37 cellular contexts compared by ENCODE assay signal in the genomic region with DNA sequence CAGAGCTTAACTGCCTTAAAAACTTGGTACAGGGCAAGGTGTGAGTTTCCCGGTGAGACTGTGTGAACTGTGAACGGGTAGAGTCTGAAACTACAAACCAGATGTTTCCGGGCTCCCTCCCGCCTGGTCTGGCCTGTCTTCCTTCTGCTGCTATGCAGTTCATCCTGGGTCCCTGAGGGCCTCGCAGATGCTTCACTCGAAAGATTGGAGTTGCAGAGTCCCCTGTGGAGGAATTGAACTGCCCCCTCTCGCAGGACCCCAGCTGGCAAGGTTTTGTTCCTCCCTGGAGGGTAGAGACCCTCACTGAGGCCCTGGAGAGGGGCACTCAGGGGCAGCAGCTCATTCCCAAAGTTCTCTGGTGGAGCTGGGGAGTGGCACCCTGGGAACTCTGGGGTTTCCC. TPM values are rescaled to one million over a fixed set of nuclear protein-coding genes. Genes with fewer than 3 reads are reported as not detected.
"Had no signal": no experiment of that assay in that cellular context is flagged by ENCODE, and none has a peak within 500 bp of the region (broad histone marks: within the 10 kb centered on the region; RNA-seq: fewer than 3 reads in every experiment).

No MANE protein-coding gene starts in this region.

- H3K4me3 Mint-ChIP-seq: activated naive CD4-positive, alpha-beta T cell treated with anti-CD3 and anti-CD28 coated beads, Interleukin-2, amount 10 ng/mL, durations not matched to agents 7 days and 5 days; activated naive CD8-positive, alpha-beta T cell treated with anti-CD3 and anti-CD28 coated beads, Interleukin-2, amount 10 ng/mL, durations not matched to agents 7 days and 5 days; activated T-cell treated with anti-CD3 and anti-CD28 coated beads, Interleukin-2, amount 50 U/mL, for 24 hours; brain; endodermal cell; nephron progenitor cell; stimulated activated naive B cell treated with anti-CD40 and anti-IgM and Interleukin-4, amounts not matched to agents 10 μg/mL and 1 μg/mL and 100 μg/mL, for 72 hours; T-helper 17 cell had no signal

- H3K9me3 ChIP-seq: ascending aorta, lower lobe of right lung, mucosa of descending colon, pancreas, psoas muscle, stomach, suprapubic skin, tibial artery had no signal

- H3K36me3 ChIP-seq: ascending aorta, cardiac muscle cell, lower lobe of right lung, pancreas, stomach, suprapubic skin, tibial artery, WERI-Rb-1 had no signal

- H3K4me3 ChIP-seq: ascending aorta, cardiac muscle cell, coronary artery, lower lobe of right lung, mucosa of descending colon, pancreas, psoas muscle, smooth muscle cell, stomach, suprapubic skin, tibial artery had no signal

- H3K9me3 Mint-ChIP-seq: activated naive CD4-positive, alpha-beta T cell treated with anti-CD3 and anti-CD28 coated beads, Interleukin-2, amount 10 ng/mL, durations not matched to agents 7 days and 5 days; activated naive CD8-positive, alpha-beta T cell treated with anti-CD3 and anti-CD28 coated beads, Interleukin-2, amount 10 ng/mL, durations not matched to agents 7 days and 5 days; activated T-cell treated with anti-CD3 and anti-CD28 coated beads, Interleukin-2, amount 50 U/mL, for 24 hours; brain; nephron progenitor cell; stimulated activated naive B cell treated with anti-CD40 and anti-IgM and Interleukin-4, amounts not matched to agents 10 μg/mL and 1 μg/mL and 100 μg/mL, for 72 hours had no signal

- H3K4me1 Mint-ChIP-seq: activated naive CD4-positive, alpha-beta T cell treated with anti-CD3 and anti-CD28 coated beads, Interleukin-2, amount 10 ng/mL, durations not matched to agents 7 days and 5 days had no signal

- H3K4me2 ChIP-seq: smooth muscle cell had no signal

- ATAC-seq: activated CD4-positive, CD25-positive, alpha-beta regulatory T cell treated with anti-CD3 and anti-CD28 coated beads, Interleukin-2, amount 50 U/mL, for 24 hours; esophagus mucosa; left colon; mucosa of descending colon; pancreas; psoas muscle; stimulated activated naive B cell treated with anti-CD40 and anti-IgM and Interleukin-4, amounts not matched to agents 10 μg/mL and 1 μg/mL and 100 μg/mL, for 72 hours; T-helper 17 cell had no signal

- H3K27ac ChIP-seq: ascending aorta, cardiac muscle cell, coronary artery, lower lobe of right lung, pancreas, psoas muscle, stomach, suprapubic skin, tibial artery, WERI-Rb-1 had no signal

- FAIRE-seq: kidney, pancreas had no signal

- H3K27me3 ChIP-seq: ascending aorta, pancreas had no signal

- DNase-seq: activated CD4-positive, alpha-beta T cell treated with anti-CD3 and anti-CD28 coated beads for 48 hours; activated CD4-positive, alpha-beta T cell treated with anti-CD3 and anti-CD28 coated beads, Interleukin-2, amount 50 U/mL, for 48 hours; activated gamma-delta T cell; activated naive CD4-positive, alpha-beta T cell treated with anti-CD3 and anti-CD28 coated beads, Interleukin-2, amount 10 ng/mL, durations not matched to agents 7 days and 5 days; activated naive CD8-positive, alpha-beta T cell treated with anti-CD3 and anti-CD28 coated beads, Interleukin-2, amount 10 ng/mL, durations not matched to agents 7 days and 5 days; activated T-cell treated with anti-CD3 and anti-CD28 coated beads, Interleukin-2, amount 50 U/mL, for 24 hours; foreskin fibroblast; hippocampal formation; kidney; lower lobe of right lung; mesenchymal stem cell; mucosa of descending colon; nephron progenitor cell; psoas muscle; stimulated activated CD4-positive, alpha-beta T cell treated with anti-CD3 and anti-CD28 coated beads, Interleukin-1b, Interleukin-23, amount 100 ng/mL, for 48 hours; stimulated activated CD4-positive, alpha-beta T cell treated with anti-CD3 and anti-CD28 coated beads, Interleukin-4, amount 100 ng/mL, for 4 hours; stimulated activated CD8-positive, alpha-beta memory T cell treated with anti-CD3 and anti-CD28 coated beads, Interleukin-4, amount 100 ng/mL, for 48 hours; stimulated activated naive B cell treated with anti-CD40 and anti-IgM and Interleukin-4, amounts not matched to agents 10 μg/mL and 1 μg/mL and 100 μg/mL, for 72 hours; stomach; T-helper 17 cell; T1000; tibial artery; WERI-Rb-1 had no signal

- H3K4me1 ChIP-seq: ascending aorta, pancreas, tibial artery had no signal

- H3K27ac Mint-ChIP-seq: activated naive CD4-positive, alpha-beta T cell treated with anti-CD3 and anti-CD28 coated beads, Interleukin-2, amount 10 ng/mL, durations not matched to agents 7 days and 5 days; activated naive CD8-positive, alpha-beta T cell treated with anti-CD3 and anti-CD28 coated beads, Interleukin-2, amount 10 ng/mL, durations not matched to agents 7 days and 5 days; activated T-cell treated with anti-CD3 and anti-CD28 coated beads, Interleukin-2, amount 50 U/mL, for 24 hours; endodermal cell; nephron progenitor cell; stimulated activated naive B cell treated with anti-CD40 and anti-IgM and Interleukin-4, amounts not matched to agents 10 μg/mL and 1 μg/mL and 100 μg/mL, for 72 hours; T-helper 17 cell had no signal

- H3K36me3 Mint-ChIP-seq: activated naive CD4-positive, alpha-beta T cell treated with anti-CD3 and anti-CD28 coated beads, Interleukin-2, amount 10 ng/mL, durations not matched to agents 7 days and 5 days; activated naive CD8-positive, alpha-beta T cell treated with anti-CD3 and anti-CD28 coated beads, Interleukin-2, amount 10 ng/mL, durations not matched to agents 7 days and 5 days; brain; stimulated activated naive B cell treated with anti-CD40 and anti-IgM and Interleukin-4, amounts not matched to agents 10 μg/mL and 1 μg/mL and 100 μg/mL, for 72 hours had no signal

RNA-seq across cellular contexts. Expression of gene DCANP1, which starts 0.5 kb away (rescaled TPM):
- total RNA-seq: activated naive CD8-positive, alpha-beta T cell treated with anti-CD3 and anti-CD28 coated beads, Interleukin-2, amount 10 ng/mL, durations not matched to agents 7 days and 5 days; ascending aorta; cardiac muscle cell; cerebellum; endodermal cell; esophagus mucosa; kidney; lower lobe of right lung; mucosa of descending colon; myocyte; pancreas; psoas muscle; smooth muscle cell; suprapubic skin; ureter had no signal
- polyA plus RNA-seq: cardiac muscle cell, pancreas, smooth muscle cell, stomach had no signal

RNA-seq across cellular contexts. Expression of gene TIFAB, which starts 5.5 kb away (rescaled TPM):
- total RNA-seq: activated naive CD8-positive, alpha-beta T cell treated with anti-CD3 and anti-CD28 coated beads, Interleukin-2, amount 10 ng/mL, durations not matched to agents 7 days and 5 days; ascending aorta; cardiac muscle cell; cerebellum; endodermal cell; esophagus mucosa; myocyte; psoas muscle; smooth muscle cell; stomach; ureter had no signal
- polyA plus RNA-seq: cardiac muscle cell, pancreas had no signal
